In the genomic region with DNA sequence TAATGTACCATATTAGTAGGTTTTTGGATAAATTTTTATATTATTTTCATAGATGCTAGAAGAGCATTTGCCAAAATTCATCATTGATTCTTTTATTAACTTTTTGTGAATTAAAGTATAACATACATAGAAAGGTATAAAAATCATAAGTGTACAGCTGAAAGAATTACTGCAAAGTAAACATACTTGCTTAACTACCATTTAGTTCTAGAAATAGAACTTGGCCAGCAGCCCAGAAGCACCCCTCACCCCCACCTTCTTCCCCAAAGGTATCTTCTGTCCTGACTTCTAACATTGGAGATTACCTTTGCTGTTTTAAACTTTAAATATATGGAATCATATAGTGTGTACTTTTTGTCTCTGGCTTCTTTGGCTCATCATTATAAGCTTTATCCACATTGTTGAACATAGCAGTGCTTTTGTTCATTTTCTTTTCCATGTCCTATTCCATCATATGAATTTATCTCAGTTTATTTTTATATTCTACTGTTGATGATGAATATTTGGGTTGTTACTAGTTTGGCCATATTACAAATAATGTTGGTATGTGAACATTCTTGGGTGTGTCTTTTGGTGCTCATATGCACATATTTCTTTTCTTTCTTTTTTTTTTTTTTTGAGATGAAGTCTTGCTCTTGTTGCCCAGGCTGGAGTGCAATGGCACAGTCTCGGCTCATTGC, we compare ENCODE assay signal across 9 cellular contexts.
DNase-seq lines count a peak whose midpoint lies in the region; ATAC-seq, FAIRE-seq and TF ChIP-seq lines count a peak whose summit lies in the region.
"Had no signal": no experiment of that assay in that cellular context is flagged by ENCODE, and none has a peak within 500 bp of the region (broad histone marks: within the 10 kb centered on the region; RNA-seq: fewer than 3 reads in every experiment).

No MANE protein-coding gene starts in this region.

- DNase-seq in ELR (ENCODE audit: low read depth) (peak; percentile 84), NCI-H1436 treated with DMSO at 0.1 percent for 48 hours (lab: John Stamatoyannopoulos, UW) (peak; percentile 11), K562 (ENCODE audit: extremely low read depth in 1 of 4, low spot score in 3 of 4) (peak in 2 of 4 experiments; percentile 38 to 53), myocyte (ENCODE audit: low read depth) (peak; percentile 48), SKM-1 treated with dmso at 0.1 percent for 144 hours (lab: John Stamatoyannopoulos, UW; ENCODE audit: unreplicated experiment) (no peak)
- no peak for DNase-seq in activated naive CD4-positive, alpha-beta T cell treated with anti-CD3 and anti-CD28 coated beads for 36 hours
- DNase-seq in stimulated activated CD4-positive, alpha-beta T cell treated with anti-CD3 and anti-CD28 coated beads, Interleukin-2, amount 100 ng/mL, for 48 hours, result no peak

- H3K79me2 ChIP-seq in K562 (ENCODE audit: control insufficient read depth, insufficient read depth, low read length), result no peaks in the 10 kb centered on the region

- H3K36me3 Mint-ChIP-seq in activated naive CD4-positive, alpha-beta T cell treated with anti-CD3 and anti-CD28 coated beads for 36 hours (ENCODE audit: low read depth), result peaks cover 2% of the 10 kb centered on the region

- H3K4me3 ChIP-seq in K562, result no peak overlapping the region
- H3K4me3 ChIP-seq: body of pancreas had no signal

- H3K4me1 ChIP-seq in K562 (replicated peaks in 1 of 2; ENCODE audit: control insufficient read depth in 2 of 2, insufficient read depth in 2 of 2, low read length in 2 of 2), result peaks cover 3 to 7% of the 10 kb centered on the region in 2 experiments; a peak in 2 of 5 replicates

- ATAC-seq in K562 (peak; percentile 57), GM21390 (IDR thresholded peaks at IDR 0.05; ENCODE audit: unreplicated experiment) (no peak)
- ATAC-seq: body of pancreas had no signal

- H3K9me1 ChIP-seq in K562 (ENCODE audit: control insufficient read depth, insufficient read depth, low read length), result no peaks in the 10 kb centered on the region

- H3K4me2 ChIP-seq in K562 (ENCODE audit: insufficient read depth, low read length), result no peak overlapping the region

- in situ Hi-C loops in K562 (cut with MboI), result no loop called here

- no peak overlapping the region for H3K27ac ChIP-seq in K562 (ENCODE audit: extremely low read depth, low read depth, low read length)
- H3K27ac ChIP-seq: body of pancreas had no signal

- peaks cover 16% of the 10 kb centered on the region for H3K4me1 Mint-ChIP-seq in activated naive CD4-positive, alpha-beta T cell treated with anti-CD3 and anti-CD28 coated beads for 36 hours (ENCODE audit: low read depth)

- POLR2A ChIA-PET in K562 (lab: Yijun Ruan, JAX), result no interaction called here

- H3K27me3 Mint-ChIP-seq in activated naive CD4-positive, alpha-beta T cell treated with anti-CD3 and anti-CD28 coated beads for 36 hours (ENCODE audit: low read depth), result no peaks in the 10 kb centered on the region

- H3K9me3 Mint-ChIP-seq in activated naive CD4-positive, alpha-beta T cell treated with anti-CD3 and anti-CD28 coated beads for 36 hours, result no peaks in the 10 kb centered on the region

- peak; percentile 27; the same call in 1 of the 2 replicates for TF ChIP-seq EP300 in K562 (IDR thresholded peaks at IDR 0.05; ENCODE audit: low read length)

- no peaks in the 10 kb centered on the region for H4K20me1 ChIP-seq in K562 (replicated peaks; ENCODE audit: control insufficient read depth, insufficient read depth, low read length)

- intact Hi-C loops in K562 (cut with micrococcal nuclease), result no loop called here
- intact Hi-C loops in activated naive CD4-positive, alpha-beta T cell treated with anti-CD3 and anti-CD28 coated beads for 36 hours (cut with micrococcal nuclease), result no loop called here

- no peak for FAIRE-seq in K562 (lab: Jason Lieb, UNC)

- H3K36me3 ChIP-seq in K562 (ENCODE audit: control insufficient read depth, insufficient read depth, low read length), result no peaks in the 10 kb centered on the region

- H3K4me3 Mint-ChIP-seq in activated naive CD4-positive, alpha-beta T cell treated with anti-CD3 and anti-CD28 coated beads for 36 hours, result no peak overlapping the region

- H3K9me3 ChIP-seq in K562 (replicated peaks; ENCODE audit: control insufficient read depth, insufficient read depth, low read depth, low read length), result no peaks in the 10 kb centered on the region
- H3K9me3 ChIP-seq: body of pancreas had no signal

- H3K27me3 ChIP-seq in K562 (ENCODE audit: control insufficient read depth in 2 of 2, insufficient read depth in 2 of 2, low read length in 2 of 2), result no peaks in the 10 kb centered on the region
- H3K27me3 ChIP-seq: body of pancreas had no signal

- CTCF ChIA-PET in K562 (lab: Yijun Ruan, JAX; ENCODE audit: low intra/inter-chr PET ratio), result no interaction called here
- CTCF ChIA-PET in activated naive CD4-positive, alpha-beta T cell treated with anti-CD3 and anti-CD28 coated beads for 36 hours (lab: Charles Lee), result interaction anchor here (0.8 kb wide), 1 partner anchor 24 kb away, joined by 3 read pairs; no protein-coding TSS in a partner anchor

- H2AFZ ChIP-seq in K562 (ENCODE audit: low read depth, low read length), result no peak overlapping the region

- TF ChIP-seq RAD21 in K562 (CRISPR knock-in tag; conservative IDR thresholded peaks at IDR 0.05 in 1 of 2, IDR thresholded peaks at IDR 0.05 in 1 of 2), result no peak

- WGBS in K562 (ENCODE audit: insufficient coverage, low coverage, missing lambda C conversion rate), result 67% methylated on average over 1 of the region's 1 CpG

- no peak overlapping the region for H3K27ac Mint-ChIP-seq in activated naive CD4-positive, alpha-beta T cell treated with anti-CD3 and anti-CD28 coated beads for 36 hours

- no peak overlapping the region for H3K9ac ChIP-seq in K562 (ENCODE audit: insufficient read depth in 1 of 2, low read depth in 2 of 2, low read length in 2 of 2)

- no TSS peak for BruUV-seq in K562 (replicated peaks; lab: Mats Ljungman, UMichigan)

- no peak for TF ChIP-seq CTCF in K562 (IDR thresholded peaks at IDR 0.05 in 2 of 3, conservative IDR thresholded peaks at IDR 0.05 in 1 of 3; ENCODE audit: insufficient read depth in 2 of 3, low read depth in 1 of 3, low read length in 3 of 3)

- TF ChIP-seq POLR2A in K562 (conservative IDR thresholded peaks at IDR 0.05), result no peak

TF ChIP-seq in K562, 482 proteins besides CTCF, POLR2A, EP300 and RAD21 (continues in another document):
- peak; percentile 88 for TF ChIP-seq NFIC (IDR thresholded peaks at IDR 0.05)
- peak; percentile 95 for TF ChIP-seq MEF2A (IDR thresholded peaks at IDR 0.05; ENCODE audit: control insufficient read depth, low read depth, low read length)
- TF ChIP-seq MAZ (CRISPR knock-in tag; conservative IDR thresholded peaks at IDR 0.05 in 1 of 2, IDR thresholded peaks at IDR 0.05 in 1 of 2), result 0 out of 4 replicates have a peak, but pooled peaks of 1 of the 2 experiments have one; percentile 18
- TF ChIP-seq, protein P1, sequence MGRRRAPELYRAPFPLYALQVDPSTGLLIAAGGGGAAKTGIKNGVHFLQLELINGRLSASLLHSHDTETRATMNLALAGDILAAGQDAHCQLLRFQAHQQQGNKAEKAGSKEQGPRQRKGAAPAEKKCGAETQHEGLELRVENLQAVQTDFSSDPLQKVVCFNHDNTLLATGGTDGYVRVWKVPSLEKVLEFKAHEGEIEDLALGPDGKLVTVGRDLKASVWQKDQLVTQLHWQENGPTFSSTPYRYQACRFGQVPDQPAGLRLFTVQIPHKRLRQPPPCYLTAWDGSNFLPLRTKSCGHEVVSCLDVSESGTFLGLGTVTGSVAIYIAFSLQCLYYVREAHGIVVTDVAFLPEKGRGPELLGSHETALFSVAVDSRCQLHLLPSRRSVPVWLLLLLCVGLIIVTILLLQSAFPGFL (CRISPR knock-in tag; IDR thresholded peaks at IDR 0.05), result no peak
- TF ChIP-seq, protein P2, sequence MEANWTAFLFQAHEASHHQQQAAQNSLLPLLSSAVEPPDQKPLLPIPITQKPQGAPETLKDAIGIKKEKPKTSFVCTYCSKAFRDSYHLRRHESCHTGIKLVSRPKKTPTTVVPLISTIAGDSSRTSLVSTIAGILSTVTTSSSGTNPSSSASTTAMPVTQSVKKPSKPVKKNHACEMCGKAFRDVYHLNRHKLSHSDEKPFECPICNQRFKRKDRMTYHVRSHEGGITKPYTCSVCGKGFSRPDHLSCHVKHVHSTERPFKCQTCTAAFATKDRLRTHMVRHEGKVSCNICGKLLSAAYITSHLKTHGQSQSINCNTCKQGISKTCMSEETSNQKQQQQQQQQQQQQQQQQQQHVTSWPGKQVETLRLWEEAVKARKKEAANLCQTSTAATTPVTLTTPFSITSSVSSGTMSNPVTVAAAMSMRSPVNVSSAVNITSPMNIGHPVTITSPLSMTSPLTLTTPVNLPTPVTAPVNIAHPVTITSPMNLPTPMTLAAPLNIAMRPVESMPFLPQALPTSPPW (CRISPR knock-in tag; IDR thresholded peaks at IDR 0.05), result peak; percentile 38; the same call in 1 of the 2 replicates
- TF ChIP-seq IRF2 (CRISPR knock-in tag; IDR thresholded peaks at IDR 0.05), result no peak
- 0 out of 2 replicates have a peak, but pooled peaks have one; percentile 22 for TF ChIP-seq CC2D1A (IDR thresholded peaks at IDR 0.05)
- 0 out of 4 replicates have a peak, but pooled peaks of 1 of the 2 experiments have one; percentile 42 for TF ChIP-seq RCOR1 (IDR thresholded peaks at IDR 0.05; ENCODE audit: borderline replicate concordance in 1 of 2, low read depth in 2 of 2, low read length in 2 of 2)
- peak in 1 of 2 experiments; percentile 78; a peak in 2 of 4 replicates for TF ChIP-seq FOXA3 (CRISPR knock-in tag; conservative IDR thresholded peaks at IDR 0.05 in 1 of 2, IDR thresholded peaks at IDR 0.05 in 1 of 2)
- no peak for TF ChIP-seq PBX2 (CRISPR knock-in tag; IDR thresholded peaks at IDR 0.05; ENCODE audit: low read depth)
- TF ChIP-seq PBX2 (tag; conservative IDR thresholded peaks at IDR 0.05; ENCODE audit: low read depth), result peak; percentile 64

Comparison
In these comparisons a context has a peak if more than half of its experiments do, and no peak if none do; other contexts are left out.
1. DNase-seq: peak in ELR (single experiment), NCI-H1436 treated with DMSO at 0.1 percent for 48 hours (single experiment) and myocyte (single experiment); none in activated naive CD4-positive, alpha-beta T cell treated with anti-CD3 and anti-CD28 coated beads for 36 hours (single experiment), stimulated activated CD4-positive, alpha-beta T cell treated with anti-CD3 and anti-CD28 coated beads, Interleukin-2, amount 100 ng/mL, for 48 hours (0 of 2) and SKM-1 treated with dmso at 0.1 percent for 144 hours (single experiment).